1 cellular context compared by ENCODE assay signal in the genomic region with DNA sequence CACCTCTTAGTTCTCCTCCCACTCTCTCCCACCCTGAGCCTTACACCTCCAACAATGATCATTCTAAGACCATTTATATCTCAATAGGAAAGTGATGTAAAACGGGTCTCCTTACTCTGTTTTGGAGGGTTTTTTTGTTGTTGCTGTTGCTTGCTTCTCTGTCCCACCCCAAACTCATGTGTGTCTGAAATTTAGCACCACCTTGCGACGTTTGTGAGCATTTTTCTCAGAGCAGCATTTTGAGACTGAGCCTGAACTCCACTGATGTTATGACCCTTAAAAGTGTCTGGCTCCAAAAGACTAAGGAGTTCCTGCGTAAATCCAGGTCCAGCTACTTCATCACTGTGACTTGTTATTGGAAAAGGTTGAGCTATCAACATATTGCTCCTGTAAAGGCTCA.
TF ChIP-seq lines count a peak whose summit lies in the region.

No MANE protein-coding gene starts in this region.

TF ChIP-seq in SK-N-SH, 30 proteins besides CTCF, POLR2A, EP300 and RAD21:
- TF ChIP-seq, protein P1, sequence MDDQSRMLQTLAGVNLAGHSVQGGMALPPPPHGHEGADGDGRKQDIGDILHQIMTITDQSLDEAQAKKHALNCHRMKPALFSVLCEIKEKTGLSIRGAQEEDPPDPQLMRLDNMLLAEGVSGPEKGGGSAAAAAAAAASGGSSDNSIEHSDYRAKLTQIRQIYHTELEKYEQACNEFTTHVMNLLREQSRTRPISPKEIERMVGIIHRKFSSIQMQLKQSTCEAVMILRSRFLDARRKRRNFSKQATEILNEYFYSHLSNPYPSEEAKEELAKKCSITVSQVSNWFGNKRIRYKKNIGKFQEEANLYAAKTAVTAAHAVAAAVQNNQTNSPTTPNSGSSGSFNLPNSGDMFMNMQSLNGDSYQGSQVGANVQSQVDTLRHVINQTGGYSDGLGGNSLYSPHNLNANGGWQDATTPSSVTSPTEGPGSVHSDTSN (IDR thresholded peaks at IDR 0.05), result no peak
- no peak for TF ChIP-seq RFX5 (IDR thresholded peaks at IDR 0.05; ENCODE audit: low read length)
- TF ChIP-seq MEF2A (IDR thresholded peaks at IDR 0.05; ENCODE audit: borderline replicate concordance, low read depth), result no peak
- TF ChIP-seq, protein P2, sequence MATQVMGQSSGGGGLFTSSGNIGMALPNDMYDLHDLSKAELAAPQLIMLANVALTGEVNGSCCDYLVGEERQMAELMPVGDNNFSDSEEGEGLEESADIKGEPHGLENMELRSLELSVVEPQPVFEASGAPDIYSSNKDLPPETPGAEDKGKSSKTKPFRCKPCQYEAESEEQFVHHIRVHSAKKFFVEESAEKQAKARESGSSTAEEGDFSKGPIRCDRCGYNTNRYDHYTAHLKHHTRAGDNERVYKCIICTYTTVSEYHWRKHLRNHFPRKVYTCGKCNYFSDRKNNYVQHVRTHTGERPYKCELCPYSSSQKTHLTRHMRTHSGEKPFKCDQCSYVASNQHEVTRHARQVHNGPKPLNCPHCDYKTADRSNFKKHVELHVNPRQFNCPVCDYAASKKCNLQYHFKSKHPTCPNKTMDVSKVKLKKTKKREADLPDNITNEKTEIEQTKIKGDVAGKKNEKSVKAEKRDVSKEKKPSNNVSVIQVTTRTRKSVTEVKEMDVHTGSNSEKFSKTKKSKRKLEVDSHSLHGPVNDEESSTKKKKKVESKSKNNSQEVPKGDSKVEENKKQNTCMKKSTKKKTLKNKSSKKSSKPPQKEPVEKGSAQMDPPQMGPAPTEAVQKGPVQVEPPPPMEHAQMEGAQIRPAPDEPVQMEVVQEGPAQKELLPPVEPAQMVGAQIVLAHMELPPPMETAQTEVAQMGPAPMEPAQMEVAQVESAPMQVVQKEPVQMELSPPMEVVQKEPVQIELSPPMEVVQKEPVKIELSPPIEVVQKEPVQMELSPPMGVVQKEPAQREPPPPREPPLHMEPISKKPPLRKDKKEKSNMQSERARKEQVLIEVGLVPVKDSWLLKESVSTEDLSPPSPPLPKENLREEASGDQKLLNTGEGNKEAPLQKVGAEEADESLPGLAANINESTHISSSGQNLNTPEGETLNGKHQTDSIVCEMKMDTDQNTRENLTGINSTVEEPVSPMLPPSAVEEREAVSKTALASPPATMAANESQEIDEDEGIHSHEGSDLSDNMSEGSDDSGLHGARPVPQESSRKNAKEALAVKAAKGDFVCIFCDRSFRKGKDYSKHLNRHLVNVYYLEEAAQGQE (IDR thresholded peaks at IDR 0.05; ENCODE audit: low read depth, low read length), result no peak
- TF ChIP-seq EZH2phosphoT487 (IDR thresholded peaks at IDR 0.05; ENCODE audit: borderline replicate concordance, low read depth), result no peak
- no peak for TF ChIP-seq NRF1 (IDR thresholded peaks at IDR 0.05; ENCODE audit: low read depth, low read length)
- TF ChIP-seq SIN3A (IDR thresholded peaks at IDR 0.05; ENCODE audit: borderline replicate concordance, low read depth, low read length), result no peak
- TF ChIP-seq JUND (IDR thresholded peaks at IDR 0.05), result no peak
- no peak for TF ChIP-seq YY1 (IDR thresholded peaks at IDR 0.05; ENCODE audit: low read depth)
- no peak for TF ChIP-seq TCF12 (IDR thresholded peaks at IDR 0.05)
- TF ChIP-seq GABPA (IDR thresholded peaks at IDR 0.05; ENCODE audit: low read depth), result no peak
- TF ChIP-seq FOXJ3 (CRISPR knock-in tag; IDR thresholded peaks at IDR 0.05), result no peak
TF ChIP-seq in SK-N-SH: peak in this region for 0.
